In the genomic region with DNA sequence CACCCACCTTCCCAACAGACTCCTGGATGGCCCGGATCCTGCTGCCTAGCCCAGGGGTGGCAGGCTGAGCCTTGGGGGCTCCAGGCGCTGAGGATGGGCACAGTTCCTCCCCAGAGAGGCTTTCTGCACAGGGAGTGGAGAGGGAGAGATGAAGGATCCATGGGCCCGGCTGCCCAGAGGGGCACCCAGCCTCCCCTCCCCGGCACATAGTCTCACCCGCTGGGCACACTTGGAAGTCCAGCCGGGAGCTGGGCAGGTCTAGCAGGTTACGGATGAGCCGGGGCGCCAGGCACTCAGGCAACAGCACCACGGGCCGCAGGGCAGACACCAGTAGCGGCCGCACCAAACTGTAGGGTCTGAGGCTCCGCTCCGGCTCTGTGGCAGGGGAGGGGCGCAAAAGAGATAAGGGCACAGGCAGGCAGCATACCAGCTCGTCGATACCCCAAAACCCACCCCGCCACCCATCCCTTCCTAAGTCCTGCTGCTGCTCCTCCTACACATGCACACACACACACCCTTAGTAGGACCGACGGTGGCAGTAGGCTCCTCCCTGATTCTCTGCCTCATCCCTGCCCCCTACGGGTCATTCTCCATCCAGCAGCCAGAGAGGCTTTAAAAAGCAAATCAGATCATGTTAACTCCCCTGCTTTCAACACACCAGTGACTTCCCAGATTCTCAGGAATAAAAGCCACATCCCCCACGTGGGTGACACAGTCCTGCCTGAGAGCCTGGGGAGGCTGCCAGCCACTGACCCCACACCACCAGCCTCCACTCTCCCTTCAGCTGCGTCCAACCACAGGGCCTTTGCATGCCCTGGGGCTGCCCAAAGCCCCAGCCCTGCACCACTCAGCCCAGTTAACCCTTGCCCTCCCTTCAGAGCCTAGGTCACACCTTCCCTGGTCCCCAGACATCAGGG, we compare ENCODE assay signal across 8 cellular contexts. TPM values are rescaled to one million over a fixed set of nuclear protein-coding genes. Genes with fewer than 3 reads are reported as not detected.
DNase-seq lines count a peak whose midpoint lies in the region; ATAC-seq and TF ChIP-seq lines count a peak whose summit lies in the region.

No MANE protein-coding gene starts in this region.

- peak; percentile 25 for DNase-seq in GM04504 (ENCODE audit: low read depth)
- DNase-seq in MV-4-11 (lab: John Stamatoyannopoulos, UW): peak; percentile 78
- DNase-seq in activated CD8-positive, alpha-beta memory T cell treated with anti-CD3 and anti-CD28 coated beads for 24 hours: peak; percentile 75
- DNase-seq in fibroblast of the aortic adventitia (ENCODE audit: low read depth): peak; percentile 35
- peak; percentile 64 to 67 for DNase-seq in stimulated activated CD4-positive, alpha-beta T cell treated with anti-CD3 and anti-CD28 coated beads, Interleukin-2, amount 100 ng/mL, for 24 hours
- no peak for DNase-seq in NK-92 treated with Interleukin-12 subunit alpha and Interleukin-12 subunit beta, amount 100 ng/mL, for 24 hours (lab: John Stamatoyannopoulos, UW)
- no peak for DNase-seq in posterior vena cava (ENCODE audit: low spot score)

- no peak for ATAC-seq in GM21447 (IDR thresholded peaks at IDR 0.05; ENCODE audit: unreplicated experiment)

- no peak overlapping the region for H3K4me3 ChIP-seq in fibroblast of the aortic adventitia (ENCODE audit: low read depth, low read length)

- TF ChIP-seq CTCF in fibroblast of the aortic adventitia (IDR thresholded peaks at IDR 0.05; ENCODE audit: insufficient read depth, low read length): peak; percentile 53

- intact Hi-C loops in posterior vena cava (cut with DNase I): no loop called here

RNA-seq across cellular contexts. Expression of a gene that starts 6.5 kb away (rescaled TPM):
- 0.16 and 0.36 TPM in 2 replicates for total RNA-seq in fibroblast of the aortic adventitia (ENCODE audit: low replicate concordance)
- total RNA-seq in posterior vena cava: 10 to 100 TPM; 21.6 to 23.0 TPM

RNA-seq across cellular contexts. Expression of a gene that starts 26.5 kb away (rescaled TPM):
- 5.8 and 13.1 TPM in 2 replicates for total RNA-seq in fibroblast of the aortic adventitia (ENCODE audit: low replicate concordance)
- 10 to 100 TPM in 1 of 2 donors, 1 to 10 TPM in 1; 7.8 to 12.8 TPM for total RNA-seq in posterior vena cava

Comparison
In these comparisons a context has a peak if more than half of its experiments do, and no peak if none do; other contexts are left out.
1. DNase-seq: peak in GM04504 (single experiment), MV-4-11 (single experiment), activated CD8-positive, alpha-beta memory T cell treated with anti-CD3 and anti-CD28 coated beads for 24 hours (single experiment), fibroblast of the aortic adventitia (single experiment) and stimulated activated CD4-positive, alpha-beta T cell treated with anti-CD3 and anti-CD28 coated beads, Interleukin-2, amount 100 ng/mL, for 24 hours (2 of 2); none in NK-92 treated with Interleukin-12 subunit alpha and Interleukin-12 subunit beta, amount 100 ng/mL, for 24 hours (single experiment) and posterior vena cava (single experiment).
2. RNA of a gene that starts 6.5 kb away (total RNA-seq): 21.6 to 23.0 TPM in posterior vena cava; 0.16 to 0.36 TPM in fibroblast of the aortic adventitia; every median in the first group is over 10 times any median in the second.